In the genomic region with DNA sequence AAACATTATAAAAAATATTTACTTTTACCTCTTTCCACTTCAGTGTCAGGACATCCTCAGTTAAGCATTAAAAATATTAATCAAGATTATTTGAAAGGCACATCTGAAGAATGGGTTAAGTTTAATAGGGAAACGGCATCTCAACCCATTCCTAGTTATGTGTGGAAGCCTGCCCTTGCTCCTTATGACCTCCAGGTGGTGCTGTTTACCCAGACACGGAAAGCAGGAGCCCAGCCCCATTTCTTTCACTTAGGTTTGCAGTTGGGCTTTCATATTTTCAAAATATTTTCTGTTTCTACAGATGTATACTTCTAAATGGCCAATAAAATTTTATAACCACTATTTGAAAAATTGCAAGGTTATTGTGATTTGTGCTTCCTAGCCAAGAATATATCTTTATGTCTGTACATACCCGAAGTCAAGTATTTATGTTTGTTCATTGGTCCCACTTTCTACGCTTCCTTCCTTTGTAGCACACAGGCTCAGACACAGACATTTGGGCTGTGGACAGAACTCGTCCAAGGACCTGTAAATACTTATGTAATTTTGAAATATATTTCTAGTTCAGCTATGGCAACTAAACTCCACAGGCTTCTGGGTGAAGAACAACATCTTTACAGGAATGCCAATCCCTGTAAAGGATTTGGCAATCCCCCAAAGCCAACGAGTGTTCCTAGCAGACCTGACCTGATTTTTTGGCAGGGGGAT, we compare ENCODE assay signal across 8 cellular contexts.
DNase-seq lines count a peak whose midpoint lies in the region; ATAC-seq, FAIRE-seq and TF ChIP-seq lines count a peak whose summit lies in the region.

No MANE protein-coding gene starts in this region.

- TF ChIP-seq CTCF in D721Med (IDR thresholded peaks at IDR 0.05; ENCODE audit: insufficient read depth, missing control alignments), result peak; percentile 96

- peaks cover 11% of the 10 kb centered on the region for H3K4me1 ChIP-seq in rectal smooth muscle tissue (ENCODE audit: control insufficient read depth, insufficient read depth, low read length)

- H3K36me3 ChIP-seq in rectal smooth muscle tissue (ENCODE audit: control insufficient read depth, insufficient read depth, low read length), result no peaks in the 10 kb centered on the region

- ATAC-seq in GM21423 (IDR thresholded peaks at IDR 0.05; ENCODE audit: unreplicated experiment) (peak; percentile 56), left ventricle myocardium superior (peak; percentile 80), GM18858 (IDR thresholded peaks at IDR 0.05; ENCODE audit: unreplicated experiment) (no peak)

- peak; percentile 99 for TF ChIP-seq RAD21 in Ishikawa (IDR thresholded peaks at IDR 0.05; ENCODE audit: low read depth)

- intact Hi-C loops in left ventricle myocardium superior (cut with micrococcal nuclease), result loop anchor here (10.0 kb wide), 3 partner anchors 249 to 859 kb away; no protein-coding TSS in a partner anchor

- no peaks in the 10 kb centered on the region for H3K27me3 ChIP-seq in rectal smooth muscle tissue (ENCODE audit: control insufficient read depth, insufficient read depth, low read length)

- TF ChIP-seq EP300 in Ishikawa (IDR thresholded peaks at IDR 0.05; ENCODE audit: borderline replicate concordance), result no peak

- H3K27ac ChIP-seq in angular gyrus (ENCODE audit: low read depth, low read length) (peak overlapping the region; percentile 65), rectal smooth muscle tissue (ENCODE audit: low read depth, low read length) (no peak overlapping the region)

- no peak for FAIRE-seq in D721Med (lab: Jason Lieb, UNC)

- H3K9ac ChIP-seq in rectal smooth muscle tissue (ENCODE audit: low read length), result no peak overlapping the region

- H3K4me3 ChIP-seq in rectal smooth muscle tissue (ENCODE audit: low read length), result peak overlapping the region; percentile 33

- no peak for DNase-seq in D721Med (ENCODE audit: insufficient read length, low spot score)
- DNase-seq in OCI-M1 (lab: John Stamatoyannopoulos, UW), result peak; percentile 60
- no peak for DNase-seq in left ventricle myocardium superior

TF ChIP-seq in Ishikawa, 13 proteins besides CTCF, POLR2A, EP300 and RAD21:
- no peak for TF ChIP-seq TEAD4 (IDR thresholded peaks at IDR 0.05)
- no peak for TF ChIP-seq ZBTB7A (IDR thresholded peaks at IDR 0.05; ENCODE audit: low read depth)
- no peak for TF ChIP-seq TAF1 (IDR thresholded peaks at IDR 0.05; ENCODE audit: low read depth)
- TF ChIP-seq, protein P1, sequence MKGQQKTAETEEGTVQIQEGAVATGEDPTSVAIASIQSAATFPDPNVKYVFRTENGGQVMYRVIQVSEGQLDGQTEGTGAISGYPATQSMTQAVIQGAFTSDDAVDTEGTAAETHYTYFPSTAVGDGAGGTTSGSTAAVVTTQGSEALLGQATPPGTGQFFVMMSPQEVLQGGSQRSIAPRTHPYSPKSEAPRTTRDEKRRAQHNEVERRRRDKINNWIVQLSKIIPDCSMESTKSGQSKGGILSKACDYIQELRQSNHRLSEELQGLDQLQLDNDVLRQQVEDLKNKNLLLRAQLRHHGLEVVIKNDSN (IDR thresholded peaks at IDR 0.05), result no peak
- no peak for TF ChIP-seq TCF12 (IDR thresholded peaks at IDR 0.05; ENCODE audit: low read depth)
- no peak for TF ChIP-seq CREB1 (IDR thresholded peaks at IDR 0.05; ENCODE audit: low read depth)
- no peak for TF ChIP-seq CEBPB (IDR thresholded peaks at IDR 0.05)
- TF ChIP-seq, protein P2, sequence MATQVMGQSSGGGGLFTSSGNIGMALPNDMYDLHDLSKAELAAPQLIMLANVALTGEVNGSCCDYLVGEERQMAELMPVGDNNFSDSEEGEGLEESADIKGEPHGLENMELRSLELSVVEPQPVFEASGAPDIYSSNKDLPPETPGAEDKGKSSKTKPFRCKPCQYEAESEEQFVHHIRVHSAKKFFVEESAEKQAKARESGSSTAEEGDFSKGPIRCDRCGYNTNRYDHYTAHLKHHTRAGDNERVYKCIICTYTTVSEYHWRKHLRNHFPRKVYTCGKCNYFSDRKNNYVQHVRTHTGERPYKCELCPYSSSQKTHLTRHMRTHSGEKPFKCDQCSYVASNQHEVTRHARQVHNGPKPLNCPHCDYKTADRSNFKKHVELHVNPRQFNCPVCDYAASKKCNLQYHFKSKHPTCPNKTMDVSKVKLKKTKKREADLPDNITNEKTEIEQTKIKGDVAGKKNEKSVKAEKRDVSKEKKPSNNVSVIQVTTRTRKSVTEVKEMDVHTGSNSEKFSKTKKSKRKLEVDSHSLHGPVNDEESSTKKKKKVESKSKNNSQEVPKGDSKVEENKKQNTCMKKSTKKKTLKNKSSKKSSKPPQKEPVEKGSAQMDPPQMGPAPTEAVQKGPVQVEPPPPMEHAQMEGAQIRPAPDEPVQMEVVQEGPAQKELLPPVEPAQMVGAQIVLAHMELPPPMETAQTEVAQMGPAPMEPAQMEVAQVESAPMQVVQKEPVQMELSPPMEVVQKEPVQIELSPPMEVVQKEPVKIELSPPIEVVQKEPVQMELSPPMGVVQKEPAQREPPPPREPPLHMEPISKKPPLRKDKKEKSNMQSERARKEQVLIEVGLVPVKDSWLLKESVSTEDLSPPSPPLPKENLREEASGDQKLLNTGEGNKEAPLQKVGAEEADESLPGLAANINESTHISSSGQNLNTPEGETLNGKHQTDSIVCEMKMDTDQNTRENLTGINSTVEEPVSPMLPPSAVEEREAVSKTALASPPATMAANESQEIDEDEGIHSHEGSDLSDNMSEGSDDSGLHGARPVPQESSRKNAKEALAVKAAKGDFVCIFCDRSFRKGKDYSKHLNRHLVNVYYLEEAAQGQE (IDR thresholded peaks at IDR 0.05; ENCODE audit: low read depth), result no peak
- TF ChIP-seq YY1 (IDR thresholded peaks at IDR 0.05; ENCODE audit: low read depth), result no peak
- TF ChIP-seq FOXM1 (IDR thresholded peaks at IDR 0.05; ENCODE audit: borderline replicate concordance, low read depth), result no peak
- TF ChIP-seq, protein P3, sequence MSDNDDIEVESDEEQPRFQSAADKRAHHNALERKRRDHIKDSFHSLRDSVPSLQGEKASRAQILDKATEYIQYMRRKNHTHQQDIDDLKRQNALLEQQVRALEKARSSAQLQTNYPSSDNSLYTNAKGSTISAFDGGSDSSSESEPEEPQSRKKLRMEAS (IDR thresholded peaks at IDR 0.05), result no peak
- TF ChIP-seq NFIC (IDR thresholded peaks at IDR 0.05), result no peak
- no peak for TF ChIP-seq EGR1 (IDR thresholded peaks at IDR 0.05)
TF ChIP-seq in Ishikawa: peak in this region for 0.
